In the genomic region with DNA sequence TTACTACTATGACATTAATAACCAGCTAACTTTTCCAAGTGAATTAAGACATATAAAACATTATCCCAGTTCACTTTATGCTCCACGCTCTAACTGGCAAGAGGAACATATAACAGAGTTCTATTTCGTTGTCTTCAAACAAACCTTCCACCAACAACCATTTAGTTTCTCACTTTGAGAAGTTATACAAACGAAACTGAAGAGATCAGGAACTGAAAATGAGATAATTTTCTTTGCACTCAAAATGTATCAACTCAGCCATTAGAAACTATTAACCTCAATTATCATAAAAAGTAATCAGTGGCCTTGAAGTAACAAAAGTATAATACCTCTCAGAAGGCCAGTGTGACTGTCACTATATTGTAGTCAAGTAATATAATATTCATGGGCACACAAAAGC, we compare ENCODE assay signal across 12 cellular contexts.
DNase-seq lines count a peak whose midpoint lies in the region; ATAC-seq, FAIRE-seq and TF ChIP-seq lines count a peak whose summit lies in the region.
"Had no signal": no experiment of that assay in that cellular context is flagged by ENCODE, and none has a peak within 500 bp of the region (broad histone marks: within the 10 kb centered on the region; RNA-seq: fewer than 3 reads in every experiment).

No MANE protein-coding gene starts in this region.

- FAIRE-seq in frontal cortex (lab: Jason Lieb, UNC), result no peak

- in situ Hi-C loops in GM13976 (cut with MboI; ENCODE audit: low sequenced_read_pairs, unreplicated experiment), result no loop called here

- no peak for TF ChIP-seq CTCF in GM13976 (IDR thresholded peaks at IDR 0.05; ENCODE audit: borderline replicate concordance, control extremely low read depth, extremely low read depth, insufficient read depth, missing control alignments)
- TF ChIP-seq CTCF in omental fat pad (IDR thresholded peaks at IDR 0.05), result no peak

- DNase-seq in GM13976 (ENCODE audit: low spot score) (peak; percentile 15), omental fat pad (ENCODE audit: low spot score) (no peak), NCI-H69 (lab: John Stamatoyannopoulos, UW) (no peak), frontal cortex (ENCODE audit: low spot score in 2 of 2) (no peak)
- DNase-seq: activated CD4-positive, alpha-beta T cell treated with anti-CD3 and anti-CD28 coated beads, Interleukin-2, amount 50 U/mL, for 4 hours; activated naive CD4-positive, alpha-beta T cell treated with anti-CD3 and anti-CD28 coated beads, Interleukin-2, amount 50 U/mL, for 16 hours; DMS153; NK-92 treated with Interleukin-12 subunit alpha and Interleukin-12 subunit beta, amount 100 ng/mL, for 24 hours had no signal

- peak; percentile 82 for ATAC-seq in GM19467 (IDR thresholded peaks at IDR 0.05; ENCODE audit: unreplicated experiment)
- ATAC-seq in HG02870 (IDR thresholded peaks at IDR 0.05; ENCODE audit: unreplicated experiment), result peak; percentile 90
- ATAC-seq in HG03521 (IDR thresholded peaks at IDR 0.05; ENCODE audit: unreplicated experiment), result peak; percentile 81
- no peak for ATAC-seq in omental fat pad (ENCODE audit: low FRiP score)
- no peak for ATAC-seq in GM18873 (IDR thresholded peaks at IDR 0.05; ENCODE audit: low FRiP score, unreplicated experiment)

Comparison
In these comparisons a context has a peak if more than half of its experiments do, and no peak if none do; other contexts are left out.
1. ATAC-seq: peak in GM19467 (single experiment), HG02870 (single experiment) and HG03521 (single experiment); none in omental fat pad (single experiment) and GM18873 (single experiment).